ENCODE assay signal across 14 cellular contexts in the genomic region with DNA sequence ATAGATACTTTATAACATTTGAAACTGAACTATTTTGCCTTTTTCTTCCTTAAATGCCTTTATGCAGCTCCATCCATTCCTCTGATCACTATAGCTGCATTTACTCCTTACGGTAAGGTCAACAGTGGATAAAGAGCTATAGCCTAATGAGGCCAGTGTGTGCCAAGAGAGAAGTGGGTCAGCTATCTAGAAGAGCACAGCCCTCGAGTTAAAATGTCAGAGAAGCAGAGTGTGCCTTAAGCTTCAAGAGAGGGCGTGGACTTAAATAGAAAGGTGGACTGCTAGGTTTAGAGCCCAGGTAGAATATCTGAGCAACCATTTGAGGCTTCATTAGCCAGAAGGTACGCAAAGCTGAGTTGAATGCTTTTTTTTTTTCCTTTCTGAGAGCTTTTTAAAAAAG.
A peak's percentile ranks its signal among the peaks of the same experiment; 100 is the strongest.
DNase-seq lines count a peak whose midpoint lies in the region; ATAC-seq and TF ChIP-seq lines count a peak whose summit lies in the region.
"Had no signal": no experiment of that assay in that cellular context is flagged by ENCODE, and none has a peak within 500 bp of the region (broad histone marks: within the 10 kb centered on the region; RNA-seq: fewer than 3 reads in every experiment).

No MANE protein-coding gene starts in this region.

- no peak for DNase-seq in Right ventricle myocardium superior
- no peak for DNase-seq in cardiac septum (ENCODE audit: low spot score)
- DNase-seq in left ventricle myocardium superior: no peak
- no peak for DNase-seq in gastrocnemius medialis
- no peak for DNase-seq in ecto neural progenitor cell (ENCODE audit: low spot score)
- DNase-seq: BE2C; CD4-positive, alpha-beta memory T cell; DMS79 treated with DMSO at 0.1 percent for 48 hours; EL had no signal

- H3K36me3 ChIP-seq in gastrocnemius medialis: no peaks in the 10 kb centered on the region
- H3K36me3 ChIP-seq: BE2C, HAP-1 had no signal

- intact Hi-C loops in Right ventricle myocardium superior (cut with DNase I) (no loop called here), cardiac septum (cut with DNase I) (no loop called here), left ventricle myocardium superior (cut with micrococcal nuclease) (no loop called here), gastrocnemius medialis (cut with DNase I; ENCODE audit: low total_unique reads) (no loop called here)

- TF ChIP-seq CTCF in gastrocnemius medialis (IDR thresholded peaks at IDR 0.05 in 4 of 5, conservative IDR thresholded peaks at IDR 0.05 in 1 of 5): no peak

- in situ Hi-C loops in gastrocnemius medialis (cut with MboI; ENCODE audit: low sequenced_read_pairs in 4 of 4): loop anchor here in 3 of 4 donors (10.0 to 25.0 kb wide), 3 partner anchors 468 to 493 kb away; no protein-coding TSS in a partner anchor

- no peak overlapping the region for H3K4me3 ChIP-seq in gastrocnemius medialis
- H3K4me3 ChIP-seq: HAP-1 had no signal

- ATAC-seq in Right ventricle myocardium superior (ENCODE audit: poor library complexity) (peak; percentile 94), left ventricle myocardium superior (peak; percentile 97), gastrocnemius medialis (peak; percentile 64 to 78), HG03097 (IDR thresholded peaks at IDR 0.05; ENCODE audit: low FRiP score, unreplicated experiment) (no peak), GM19395 (IDR thresholded peaks at IDR 0.05; ENCODE audit: unreplicated experiment) (no peak)
- ATAC-seq: HepG2 had no signal

- no peaks in the 10 kb centered on the region for H3K27me3 ChIP-seq in gastrocnemius medialis
- H3K27me3 ChIP-seq: BE2C had no signal

- no peaks in the 10 kb centered on the region for H3K9me3 ChIP-seq in gastrocnemius medialis
- H3K9me3 ChIP-seq: BE2C, HAP-1 had no signal

- peak overlapping the region in 2 of 4 donors; percentile 29 to 31 for H3K27ac ChIP-seq in gastrocnemius medialis
- H3K27ac ChIP-seq: C4-2B had no signal

- no peak for TF ChIP-seq POLR2A in gastrocnemius medialis (IDR thresholded peaks at IDR 0.05)

- H3K4me1 ChIP-seq in gastrocnemius medialis: peaks cover 26 to 41% of the 10 kb centered on the region in 2 donors
- H3K4me1 ChIP-seq: HAP-1 had no signal

Comparison
In these comparisons a context has a peak if more than half of its experiments do, and no peak if none do; other contexts are left out.
1. ATAC-seq: peak in Right ventricle myocardium superior (single experiment), left ventricle myocardium superior (single experiment) and gastrocnemius medialis (2 of 2); none in HG03097 (single experiment) and GM19395 (single experiment).